8 cellular contexts compared by ENCODE assay signal in the genomic region with DNA sequence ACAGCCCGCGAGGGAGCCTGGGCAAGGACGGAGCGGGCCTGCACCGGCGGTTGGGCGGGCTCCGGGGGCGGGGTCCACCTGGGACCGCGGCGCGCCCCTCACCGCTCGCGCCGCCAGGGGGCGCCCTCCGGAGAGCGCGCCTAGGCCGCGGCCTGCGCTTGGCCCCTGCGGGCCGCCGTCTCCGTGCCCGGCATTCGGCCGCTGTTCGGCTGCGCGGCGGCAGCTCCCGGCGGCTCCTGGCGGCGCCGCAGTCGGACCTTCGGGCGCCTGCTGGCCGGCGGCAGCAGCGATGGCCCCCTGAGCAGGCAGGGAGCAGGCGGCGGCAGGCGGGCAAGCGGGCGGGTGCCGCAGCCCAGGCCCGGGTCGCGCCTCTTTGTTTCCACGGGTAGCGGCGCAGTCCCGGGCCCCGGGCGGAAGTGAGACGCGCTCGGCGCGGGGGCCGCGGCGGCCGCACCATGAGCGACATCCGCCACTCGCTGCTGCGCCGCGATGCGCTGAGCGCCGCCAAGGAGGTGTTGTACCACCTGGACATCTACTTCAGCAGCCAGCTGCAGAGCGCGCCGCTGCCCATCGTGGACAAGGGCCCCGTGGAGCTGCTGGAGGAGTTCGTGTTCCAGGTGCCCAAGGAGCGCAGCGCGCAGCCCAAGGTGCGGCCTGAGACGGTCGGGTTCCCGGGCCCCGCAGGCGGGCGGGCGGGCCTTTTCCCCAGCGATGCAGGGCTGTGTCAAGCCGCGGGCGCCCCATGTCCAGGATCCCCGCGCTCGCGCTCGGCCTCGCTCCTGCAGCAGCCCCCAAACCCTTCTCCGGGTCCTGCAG. TPM values are rescaled to one million over a fixed set of nuclear protein-coding genes. Genes with fewer than 3 reads are reported as not detected.
A peak's percentile ranks its signal among the peaks of the same experiment; 100 is the strongest.
DNase-seq lines count a peak whose midpoint lies in the region; ATAC-seq and TF ChIP-seq lines count a peak whose summit lies in the region.

A gene (plus strand): TSS at position 193 of the 816 bp plus-strand sequence. CDS start 263 bp downstream, at position 456.

- peaks cover 3% of the 10 kb centered on the region for H3K79me2 ChIP-seq in neural cell (replicated peaks; ENCODE audit: insufficient read depth, low read length)

- H3K4me1 Mint-ChIP-seq in activated T-helper 2 cell treated with anti-CD3 and anti-CD28 coated beads, Interferon-gamma antibody, Interleukin-2, Interleukin-4, amounts not matched to agents 10 μg/mL and 5 μg/mL and 100 μg/mL, durations not matched to agents 14 hours and 24 hours and 36 hours (ENCODE audit: low read depth), result peaks cover 12% of the 10 kb centered on the region

- DNase-seq in Daoy (ENCODE audit: low read depth), result peak; percentile 86
- DNase-seq in HuH-7.5 (ENCODE audit: low spot score), result peak; percentile 82
- DNase-seq in RPMI8226, result peak; percentile 93
- peak; percentile 80 for DNase-seq in activated T-helper 2 cell treated with anti-CD3 and anti-CD28 coated beads, Interferon-gamma antibody, Interleukin-2, Interleukin-4, amounts not matched to agents 10 μg/mL and 5 μg/mL and 100 μg/mL, durations not matched to agents 14 hours and 24 hours and 36 hours (ENCODE audit: low spot score)
- peak; percentile 78 for DNase-seq in fibroblast of the aortic adventitia (ENCODE audit: low read depth)
- DNase-seq in stomach, result peak; percentile 84

- H3K36me3 ChIP-seq in neural cell (ENCODE audit: insufficient read depth, low read length) (no peaks in the 10 kb centered on the region), stomach (peaks cover 20 to 76% (median 75%) of the 10 kb centered on the region in 4 donors)

- peak within 1 kb of the TSS; percentile 92 for H3K4me2 ChIP-seq in neural cell (ENCODE audit: low read length)

- H3K36me3 Mint-ChIP-seq in activated T-helper 2 cell treated with anti-CD3 and anti-CD28 coated beads, Interferon-gamma antibody, Interleukin-2, Interleukin-4, amounts not matched to agents 10 μg/mL and 5 μg/mL and 100 μg/mL, durations not matched to agents 14 hours and 24 hours and 36 hours (ENCODE audit: low read depth), result peaks cover 60% of the 10 kb centered on the region

- H3K4me1 ChIP-seq in stomach, result peaks cover 17 to 23% (median 21%) of the 10 kb centered on the region in 4 donors

- H3K9me3 Mint-ChIP-seq in activated T-helper 2 cell treated with anti-CD3 and anti-CD28 coated beads, Interferon-gamma antibody, Interleukin-2, Interleukin-4, amounts not matched to agents 10 μg/mL and 5 μg/mL and 100 μg/mL, durations not matched to agents 14 hours and 24 hours and 36 hours, result no peaks in the 10 kb centered on the region

- peak; percentile 62 for TF ChIP-seq RAD21 in neural cell (conservative IDR thresholded peaks at IDR 0.05)

- no peaks in the 10 kb centered on the region for H3F3A ChIP-seq in neural cell (ENCODE audit: insufficient read depth, low read length, poor library complexity, severe bottlenecking)

- H3K27me3 Mint-ChIP-seq in activated T-helper 2 cell treated with anti-CD3 and anti-CD28 coated beads, Interferon-gamma antibody, Interleukin-2, Interleukin-4, amounts not matched to agents 10 μg/mL and 5 μg/mL and 100 μg/mL, durations not matched to agents 14 hours and 24 hours and 36 hours (ENCODE audit: low read depth), result no peaks in the 10 kb centered on the region

- H2AFZ ChIP-seq in neural cell (ENCODE audit: low read depth, low read length), result peak within 1 kb of the TSS; percentile 90

- no peaks in the 10 kb centered on the region for H3K9me2 ChIP-seq in neural cell (ENCODE audit: insufficient read depth, low read length)

- H3K9me3 ChIP-seq in neural cell (ENCODE audit: low read length) (no peaks in the 10 kb centered on the region), stomach (no peaks in the 10 kb centered on the region)

- H3K9ac ChIP-seq in neural cell (ENCODE audit: low read length), result peak within 1 kb of the TSS; percentile 93

- peak within 1 kb of the TSS; percentile 96 for H3K4me3 Mint-ChIP-seq in activated T-helper 2 cell treated with anti-CD3 and anti-CD28 coated beads, Interferon-gamma antibody, Interleukin-2, Interleukin-4, amounts not matched to agents 10 μg/mL and 5 μg/mL and 100 μg/mL, durations not matched to agents 14 hours and 24 hours and 36 hours (ENCODE audit: low read depth)

- ATAC-seq in GM21528 (IDR thresholded peaks at IDR 0.05; ENCODE audit: low FRiP score, unreplicated experiment), result peak; percentile 78

- peak within 1 kb of the TSS; percentile 95 for H3K4me3 ChIP-seq in fibroblast of the aortic adventitia (ENCODE audit: low read depth, low read length)
- peak within 1 kb of the TSS; percentile 100 for H3K4me3 ChIP-seq in neural cell (ENCODE audit: low read length)
- H3K4me3 ChIP-seq in stomach, result peak within 1 kb of the TSS; percentile 84 to 92 (median 87)

- WGBS in stomach, 5 donors, result 0 to 1% (median 0%) methylated on average over 14 to 107 of the region's 107 CpGs

- TF ChIP-seq CTCF in fibroblast of the aortic adventitia (IDR thresholded peaks at IDR 0.05; ENCODE audit: insufficient read depth, low read length), result peak; percentile 47
- TF ChIP-seq CTCF in neural cell (IDR thresholded peaks at IDR 0.05; ENCODE audit: poor library complexity, severe bottlenecking), result peak; percentile 91
- TF ChIP-seq CTCF in stomach (IDR thresholded peaks at IDR 0.05), result peak in 3 of 7 experiments; percentile 69 to 96 (median 83)

- intact Hi-C loops in activated T-helper 2 cell treated with anti-CD3 and anti-CD28 coated beads, Interferon-gamma antibody, Interleukin-2, Interleukin-4, amounts not matched to agents 10 μg/mL and 5 μg/mL and 100 μg/mL, durations not matched to agents 14 hours and 24 hours and 36 hours (cut with micrococcal nuclease), result loop anchor here (1.0 to 5.0 kb wide), 3 partner anchors 13 to 267 kb away; a partner anchor contains a TSS
- intact Hi-C loops in stomach (cut with DNase I; ENCODE audit: low total_unique reads), result no loop called here

- H3K27me3 ChIP-seq in neural cell (ENCODE audit: insufficient read depth, low read depth, low read length) (no peaks in the 10 kb centered on the region), stomach (no peaks in the 10 kb centered on the region)

- peak within 1 kb of the TSS; percentile 83 for H3K27ac ChIP-seq in neural cell (ENCODE audit: low read length)
- H3K27ac ChIP-seq in stomach, result peak within 1 kb of the TSS; percentile 81 to 97 (median 91)

- no peak for TF ChIP-seq POLR2A in stomach (IDR thresholded peaks at IDR 0.05)

- H3K27ac Mint-ChIP-seq in activated T-helper 2 cell treated with anti-CD3 and anti-CD28 coated beads, Interferon-gamma antibody, Interleukin-2, Interleukin-4, amounts not matched to agents 10 μg/mL and 5 μg/mL and 100 μg/mL, durations not matched to agents 14 hours and 24 hours and 36 hours, result peak within 1 kb of the TSS; percentile 90

- H4K20me1 ChIP-seq in neural cell (ENCODE audit: insufficient read depth), result no peaks in the 10 kb centered on the region

- TF ChIP-seq EP300 in neural cell (conservative IDR thresholded peaks at IDR 0.05; ENCODE audit: poor library complexity, severe bottlenecking) (peak; percentile 33), stomach (IDR thresholded peaks at IDR 0.05) (no peak)

TF ChIP-seq in neural cell, 6 proteins besides CTCF, POLR2A, EP300 and RAD21:
- TF ChIP-seq MXI1 (conservative IDR thresholded peaks at IDR 0.05; ENCODE audit: poor library complexity, severe bottlenecking) (peak; percentile 83), SMC3 (conservative IDR thresholded peaks at IDR 0.05; ENCODE audit: poor library complexity) (peak; percentile 80), POLR2AphosphoS5 (IDR thresholded peaks at IDR 0.05) (peak; percentile 76), TAF1 (IDR thresholded peaks at IDR 0.05; ENCODE audit: low read depth) (no peak), EZH2 (IDR thresholded peaks at IDR 0.05; ENCODE audit: borderline replicate concordance, insufficient read depth, low read length, poor library complexity, severe bottlenecking) (no peak)
- TF ChIP-seq, protein P1, sequence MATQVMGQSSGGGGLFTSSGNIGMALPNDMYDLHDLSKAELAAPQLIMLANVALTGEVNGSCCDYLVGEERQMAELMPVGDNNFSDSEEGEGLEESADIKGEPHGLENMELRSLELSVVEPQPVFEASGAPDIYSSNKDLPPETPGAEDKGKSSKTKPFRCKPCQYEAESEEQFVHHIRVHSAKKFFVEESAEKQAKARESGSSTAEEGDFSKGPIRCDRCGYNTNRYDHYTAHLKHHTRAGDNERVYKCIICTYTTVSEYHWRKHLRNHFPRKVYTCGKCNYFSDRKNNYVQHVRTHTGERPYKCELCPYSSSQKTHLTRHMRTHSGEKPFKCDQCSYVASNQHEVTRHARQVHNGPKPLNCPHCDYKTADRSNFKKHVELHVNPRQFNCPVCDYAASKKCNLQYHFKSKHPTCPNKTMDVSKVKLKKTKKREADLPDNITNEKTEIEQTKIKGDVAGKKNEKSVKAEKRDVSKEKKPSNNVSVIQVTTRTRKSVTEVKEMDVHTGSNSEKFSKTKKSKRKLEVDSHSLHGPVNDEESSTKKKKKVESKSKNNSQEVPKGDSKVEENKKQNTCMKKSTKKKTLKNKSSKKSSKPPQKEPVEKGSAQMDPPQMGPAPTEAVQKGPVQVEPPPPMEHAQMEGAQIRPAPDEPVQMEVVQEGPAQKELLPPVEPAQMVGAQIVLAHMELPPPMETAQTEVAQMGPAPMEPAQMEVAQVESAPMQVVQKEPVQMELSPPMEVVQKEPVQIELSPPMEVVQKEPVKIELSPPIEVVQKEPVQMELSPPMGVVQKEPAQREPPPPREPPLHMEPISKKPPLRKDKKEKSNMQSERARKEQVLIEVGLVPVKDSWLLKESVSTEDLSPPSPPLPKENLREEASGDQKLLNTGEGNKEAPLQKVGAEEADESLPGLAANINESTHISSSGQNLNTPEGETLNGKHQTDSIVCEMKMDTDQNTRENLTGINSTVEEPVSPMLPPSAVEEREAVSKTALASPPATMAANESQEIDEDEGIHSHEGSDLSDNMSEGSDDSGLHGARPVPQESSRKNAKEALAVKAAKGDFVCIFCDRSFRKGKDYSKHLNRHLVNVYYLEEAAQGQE (IDR thresholded peaks at IDR 0.05; ENCODE audit: borderline replicate concordance), result no peak

RNA-seq across cellular contexts. Expression of the gene that starts here (rescaled TPM):
- total RNA-seq in Daoy (2014; rRNA removed; shearing (Covaris generic)), result 13.9 and 18.7 TPM in 2 replicates
- total RNA-seq in activated T-helper 2 cell treated with anti-CD3 and anti-CD28 coated beads, Interferon-gamma antibody, Interleukin-2, Interleukin-4, amounts not matched to agents 10 μg/mL and 5 μg/mL and 100 μg/mL, durations not matched to agents 14 hours and 24 hours and 36 hours, result 41.1 and 42.1 TPM in 2 replicates
- 8.7 and 10.8 TPM in 2 replicates for total RNA-seq in fibroblast of the aortic adventitia (ENCODE audit: low replicate concordance)
- 32.0 and 36.2 TPM in 2 replicates for polyA plus RNA-seq in neural cell
- 34.5 and 47.0 TPM in 2 replicates for polyA minus RNA-seq in neural cell
- 100 to 1,000 TPM in 1 of 5 donors, 10 to 100 TPM in 4; 12.7 to 203 (median 40.3) TPM for total RNA-seq in stomach
- polyA plus RNA-seq in stomach, result 10 to 100 TPM in 2 of 3 donors, 1 to 10 TPM in 1; 9.3 to 11.5 (median 10.7) TPM

Comparison
In these comparisons a context has a peak if more than half of its experiments do, and no peak if none do; other contexts are left out.
1. Peak in every context shown above with its lines: DNase-seq, ATAC-seq, H3K4me3 ChIP-seq and H3K27ac ChIP-seq.